ENCODE assay signal across 31 cellular contexts in the genomic region with DNA sequence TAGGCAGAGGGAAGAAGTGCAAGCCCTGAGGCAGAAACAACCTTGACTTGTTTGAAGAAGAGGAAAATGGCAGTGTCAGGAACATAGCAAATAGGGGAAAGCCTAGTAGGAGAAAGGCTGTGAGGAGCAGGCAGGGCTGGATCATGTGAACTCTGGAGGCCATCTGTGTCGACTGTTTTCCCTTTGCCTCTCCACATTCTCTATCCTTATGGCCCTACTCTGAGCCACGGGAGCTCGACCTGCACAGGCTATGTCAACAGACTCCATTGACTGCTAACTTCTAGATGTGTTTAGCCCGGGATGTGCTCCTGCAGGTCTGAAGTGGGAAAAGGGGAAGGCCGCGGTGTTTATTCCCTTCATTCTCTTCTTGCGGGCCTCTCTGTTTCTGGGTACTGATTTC.
"Had no signal": no experiment of that assay in that cellular context is flagged by ENCODE, and none has a peak within 500 bp of the region (broad histone marks: within the 10 kb centered on the region; RNA-seq: fewer than 3 reads in every experiment).

No MANE protein-coding gene starts in this region.

- ATAC-seq: stimulated activated naive B cell treated with anti-CD40 and anti-IgM and Interleukin-4, amounts not matched to agents 10 μg/mL and 1 μg/mL and 100 μg/mL, for 72 hours; WTC11 had no signal

- DNase-seq: activated CD4-positive, alpha-beta memory T cell treated with anti-CD3 and anti-CD28 coated beads, Interleukin-2, amount 10 ng/mL, durations not matched to agents 7 days and 5 days; activated CD4-positive, alpha-beta T cell treated with anti-CD3 and anti-CD28 coated beads for 1 hour; activated CD4-positive, alpha-beta T cell treated with anti-CD3 and anti-CD28 coated beads, Interleukin-2, amount 10 ng/mL, durations not matched to agents 7 days and 5 days; activated CD8-positive, alpha-beta memory T cell treated with anti-CD3 and anti-CD28 coated beads, Interleukin-2, amount 50 U/mL, for 48 hours; activated gamma-delta T cell treated with Interleukin-2 at 50 U/mL for 16 hours; activated naive CD4-positive, alpha-beta T cell treated with anti-CD3 and anti-CD28 coated beads, Interleukin-2, amount 50 U/mL, for 16 hours; activated T-cell treated with anti-CD3 and anti-CD28 coated beads, Interleukin-2, amount 50 U/mL, for 24 hours; amniotic stem cell; effector CD4-positive, alpha-beta T cell; esophagus squamous epithelium; foreskin melanocyte; heart right ventricle; left ventricle myocardium inferior; naive B cell; nephron progenitor cell; pancreas; retina; stimulated activated CD4-positive, alpha-beta T cell treated with anti-CD3 and anti-CD28 coated beads, Interleukin-15, amount 100 ng/mL, for 24 hours; stimulated activated CD4-positive, alpha-beta T cell treated with anti-CD3 and anti-CD28 coated beads, Interleukin-2, amount 100 ng/mL, for 24 hours; stimulated activated naive B cell treated with anti-CD40 and anti-IgM and Interleukin-4, amounts not matched to agents 10 μg/mL and 1 μg/mL and 100 μg/mL, for 72 hours; T-helper 2 cell; transverse colon had no signal

- H3K27ac Mint-ChIP-seq: activated CD4-positive, alpha-beta memory T cell treated with anti-CD3 and anti-CD28 coated beads, Interleukin-2, amount 10 ng/mL, durations not matched to agents 7 days and 5 days; activated CD4-positive, alpha-beta T cell treated with anti-CD3 and anti-CD28 coated beads, Interleukin-2, amount 10 ng/mL, durations not matched to agents 7 days and 5 days; activated T-cell treated with anti-CD3 and anti-CD28 coated beads, Interleukin-2, amount 50 U/mL, for 24 hours; dendritic cell treated with granulocyte-macrophage colony-stimulating factor and Interleukin-4, amounts not matched to agents 40 ng/mL and 50 ng/mL, for 4 days; mesothelial cell of epicardium; naive B cell; nephron progenitor cell; stimulated activated naive B cell treated with anti-CD40 and anti-IgM and Interleukin-4, amounts not matched to agents 10 μg/mL and 1 μg/mL and 100 μg/mL, for 72 hours; WTC11 had no signal

- H3K36me3 ChIP-seq: breast epithelium, esophagus squamous epithelium, heart right ventricle, left ventricle myocardium inferior, neutrophil, pancreas, prostate gland, stomach, transverse colon had no signal

- H3K9me3 Mint-ChIP-seq: activated CD4-positive, alpha-beta memory T cell treated with anti-CD3 and anti-CD28 coated beads, Interleukin-2, amount 10 ng/mL, durations not matched to agents 7 days and 5 days; activated T-cell treated with anti-CD3 and anti-CD28 coated beads, Interleukin-2, amount 50 U/mL, for 24 hours; central memory CD8-positive, alpha-beta T cell; dendritic cell treated with granulocyte-macrophage colony-stimulating factor and Interleukin-4, amounts not matched to agents 40 ng/mL and 50 ng/mL, for 4 days; naive B cell; nephron progenitor cell; stimulated activated naive B cell treated with anti-CD40 and anti-IgM and Interleukin-4, amounts not matched to agents 10 μg/mL and 1 μg/mL and 100 μg/mL, for 72 hours had no signal

- H3K27me3 Mint-ChIP-seq: activated CD4-positive, alpha-beta memory T cell treated with anti-CD3 and anti-CD28 coated beads, Interleukin-2, amount 10 ng/mL, durations not matched to agents 7 days and 5 days; activated T-cell treated with anti-CD3 and anti-CD28 coated beads, Interleukin-2, amount 50 U/mL, for 24 hours; central memory CD8-positive, alpha-beta T cell had no signal

- H3K4me1 Mint-ChIP-seq: activated CD4-positive, alpha-beta memory T cell treated with anti-CD3 and anti-CD28 coated beads, Interleukin-2, amount 10 ng/mL, durations not matched to agents 7 days and 5 days; central memory CD8-positive, alpha-beta T cell; naive B cell; stimulated activated naive B cell treated with anti-CD40 and anti-IgM and Interleukin-4, amounts not matched to agents 10 μg/mL and 1 μg/mL and 100 μg/mL, for 72 hours had no signal

- H3K36me3 Mint-ChIP-seq: mesothelial cell of epicardium; naive B cell; stimulated activated naive B cell treated with anti-CD40 and anti-IgM and Interleukin-4, amounts not matched to agents 10 μg/mL and 1 μg/mL and 100 μg/mL, for 72 hours had no signal

- H3K4me1 ChIP-seq: breast epithelium, prostate gland had no signal

- H3K9me3 ChIP-seq: breast epithelium, esophagus squamous epithelium, heart right ventricle, left ventricle myocardium inferior, neutrophil, pancreas, prostate gland, stomach, transverse colon had no signal

- H3K4me3 Mint-ChIP-seq: activated CD4-positive, alpha-beta memory T cell treated with anti-CD3 and anti-CD28 coated beads, Interleukin-2, amount 10 ng/mL, durations not matched to agents 7 days and 5 days; activated CD4-positive, alpha-beta T cell treated with anti-CD3 and anti-CD28 coated beads, Interleukin-2, amount 10 ng/mL, durations not matched to agents 7 days and 5 days; activated T-cell treated with anti-CD3 and anti-CD28 coated beads, Interleukin-2, amount 50 U/mL, for 24 hours; central memory CD8-positive, alpha-beta T cell; dendritic cell treated with granulocyte-macrophage colony-stimulating factor and Interleukin-4, amounts not matched to agents 40 ng/mL and 50 ng/mL, for 4 days; mesothelial cell of epicardium; naive B cell; nephron progenitor cell; stimulated activated naive B cell treated with anti-CD40 and anti-IgM and Interleukin-4, amounts not matched to agents 10 μg/mL and 1 μg/mL and 100 μg/mL, for 72 hours; WTC11 had no signal

- H3K27ac ChIP-seq: breast epithelium, esophagus squamous epithelium, left ventricle myocardium inferior, neutrophil, pancreas, prostate gland, transverse colon had no signal

- FAIRE-seq: pancreas had no signal

- H3K4me3 ChIP-seq: breast epithelium, esophagus squamous epithelium, heart right ventricle, left ventricle myocardium inferior, lung, pancreas, prostate gland, stomach, transverse colon had no signal

- H3K27me3 ChIP-seq: breast epithelium, esophagus squamous epithelium, heart right ventricle, neutrophil, pancreas, stomach, transverse colon had no signal
